2 cellular contexts compared by ENCODE assay signal in the genomic region with DNA sequence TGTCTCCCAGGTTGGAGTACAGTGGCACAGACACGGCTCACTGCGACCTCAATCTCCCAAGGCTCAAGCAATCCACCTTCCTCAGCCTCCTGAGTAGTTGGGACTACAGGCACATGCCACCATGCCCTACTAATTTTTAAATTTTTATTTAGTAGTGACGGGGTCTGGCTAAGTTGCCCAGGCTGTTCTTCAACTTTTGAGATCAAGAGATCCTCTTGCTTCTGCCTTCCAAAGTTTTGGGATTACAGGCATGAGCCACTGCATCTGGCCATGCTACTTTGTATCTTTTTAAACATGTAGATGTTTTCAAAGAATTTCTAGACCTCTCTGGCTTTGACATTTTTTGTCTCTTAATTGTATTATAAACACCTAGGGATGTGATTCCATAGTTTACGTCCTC.
TF ChIP-seq lines count a peak whose summit lies in the region.

No MANE protein-coding gene starts in this region.

TF ChIP-seq in IMR-90, 13 proteins besides CTCF, POLR2A, EP300 and RAD21:
- TF ChIP-seq CEBPB (IDR thresholded peaks at IDR 0.05; ENCODE audit: low read depth, low read length) (no peak), RCOR1 (IDR thresholded peaks at IDR 0.05; ENCODE audit: insufficient replicate concordance, low read length) (no peak)
- TF ChIP-seq, protein P1, sequence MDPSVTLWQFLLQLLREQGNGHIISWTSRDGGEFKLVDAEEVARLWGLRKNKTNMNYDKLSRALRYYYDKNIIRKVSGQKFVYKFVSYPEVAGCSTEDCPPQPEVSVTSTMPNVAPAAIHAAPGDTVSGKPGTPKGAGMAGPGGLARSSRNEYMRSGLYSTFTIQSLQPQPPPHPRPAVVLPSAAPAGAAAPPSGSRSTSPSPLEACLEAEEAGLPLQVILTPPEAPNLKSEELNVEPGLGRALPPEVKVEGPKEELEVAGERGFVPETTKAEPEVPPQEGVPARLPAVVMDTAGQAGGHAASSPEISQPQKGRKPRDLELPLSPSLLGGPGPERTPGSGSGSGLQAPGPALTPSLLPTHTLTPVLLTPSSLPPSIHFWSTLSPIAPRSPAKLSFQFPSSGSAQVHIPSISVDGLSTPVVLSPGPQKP (IDR thresholded peaks at IDR 0.05; ENCODE audit: borderline replicate concordance, low read depth, low read length): no peak

TF ChIP-seq in K562, 482 proteins besides CTCF, POLR2A, EP300 and RAD21:
- TF ChIP-seq RBM25 (IDR thresholded peaks at IDR 0.05; ENCODE audit: low read depth, low read length, severe bottlenecking): peak; percentile 18
- no peak for TF ChIP-seq ESRRA (IDR thresholded peaks at IDR 0.05; ENCODE audit: borderline replicate concordance, low read depth)
- peak; percentile 19 for TF ChIP-seq TBP (optimal IDR thresholded peaks at IDR 0.05; ENCODE audit: low read depth, low read length)
- TF ChIP-seq ZC3H8 (IDR thresholded peaks at IDR 0.05): no peak
- TF ChIP-seq, protein P2, sequence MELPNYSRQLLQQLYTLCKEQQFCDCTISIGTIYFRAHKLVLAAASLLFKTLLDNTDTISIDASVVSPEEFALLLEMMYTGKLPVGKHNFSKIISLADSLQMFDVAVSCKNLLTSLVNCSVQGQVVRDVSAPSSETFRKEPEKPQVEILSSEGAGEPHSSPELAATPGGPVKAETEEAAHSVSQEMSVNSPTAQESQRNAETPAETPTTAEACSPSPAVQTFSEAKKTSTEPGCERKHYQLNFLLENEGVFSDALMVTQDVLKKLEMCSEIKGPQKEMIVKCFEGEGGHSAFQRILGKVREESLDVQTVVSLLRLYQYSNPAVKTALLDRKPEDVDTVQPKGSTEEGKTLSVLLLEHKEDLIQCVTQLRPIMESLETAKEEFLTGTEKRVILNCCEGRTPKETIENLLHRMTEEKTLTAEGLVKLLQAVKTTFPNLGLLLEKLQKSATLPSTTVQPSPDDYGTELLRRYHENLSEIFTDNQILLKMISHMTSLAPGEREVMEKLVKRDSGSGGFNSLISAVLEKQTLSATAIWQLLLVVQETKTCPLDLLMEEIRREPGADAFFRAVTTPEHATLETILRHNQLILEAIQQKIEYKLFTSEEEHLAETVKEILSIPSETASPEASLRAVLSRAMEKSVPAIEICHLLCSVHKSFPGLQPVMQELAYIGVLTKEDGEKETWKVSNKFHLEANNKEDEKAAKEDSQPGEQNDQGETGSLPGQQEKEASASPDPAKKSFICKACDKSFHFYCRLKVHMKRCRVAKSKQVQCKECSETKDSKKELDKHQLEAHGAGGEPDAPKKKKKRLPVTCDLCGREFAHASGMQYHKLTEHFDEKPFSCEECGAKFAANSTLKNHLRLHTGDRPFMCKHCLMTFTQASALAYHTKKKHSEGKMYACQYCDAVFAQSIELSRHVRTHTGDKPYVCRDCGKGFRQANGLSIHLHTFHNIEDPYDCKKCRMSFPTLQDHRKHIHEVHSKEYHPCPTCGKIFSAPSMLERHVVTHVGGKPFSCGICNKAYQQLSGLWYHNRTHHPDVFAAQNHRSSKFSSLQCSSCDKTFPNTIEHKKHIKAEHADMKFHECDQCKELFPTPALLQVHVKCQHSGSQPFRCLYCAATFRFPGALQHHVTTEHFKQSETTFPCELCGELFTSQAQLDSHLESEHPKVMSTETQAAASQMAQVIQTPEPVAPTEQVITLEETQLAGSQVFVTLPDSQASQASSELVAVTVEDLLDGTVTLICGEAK (IDR thresholded peaks at IDR 0.05): no peak
- TF ChIP-seq, protein P2 (CRISPR knock-in tag; IDR thresholded peaks at IDR 0.05): no peak
- TF ChIP-seq, protein P3, sequence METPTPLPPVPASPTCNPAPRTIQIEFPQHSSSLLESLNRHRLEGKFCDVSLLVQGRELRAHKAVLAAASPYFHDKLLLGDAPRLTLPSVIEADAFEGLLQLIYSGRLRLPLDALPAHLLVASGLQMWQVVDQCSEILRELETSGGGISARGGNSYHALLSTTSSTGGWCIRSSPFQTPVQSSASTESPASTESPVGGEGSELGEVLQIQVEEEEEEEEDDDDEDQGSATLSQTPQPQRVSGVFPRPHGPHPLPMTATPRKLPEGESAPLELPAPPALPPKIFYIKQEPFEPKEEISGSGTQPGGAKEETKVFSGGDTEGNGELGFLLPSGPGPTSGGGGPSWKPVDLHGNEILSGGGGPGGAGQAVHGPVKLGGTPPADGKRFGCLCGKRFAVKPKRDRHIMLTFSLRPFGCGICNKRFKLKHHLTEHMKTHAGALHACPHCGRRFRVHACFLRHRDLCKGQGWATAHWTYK (CRISPR knock-in tag; IDR thresholded peaks at IDR 0.05): no peak
- TF ChIP-seq ZNF121 (CRISPR knock-in tag; conservative IDR thresholded peaks at IDR 0.05): peak; percentile 89
- no peak for TF ChIP-seq HMG20A (CRISPR knock-in tag; conservative IDR thresholded peaks at IDR 0.05)
